Comparison of ENCODE assay signal across 21 cellular contexts in the genomic region with DNA sequence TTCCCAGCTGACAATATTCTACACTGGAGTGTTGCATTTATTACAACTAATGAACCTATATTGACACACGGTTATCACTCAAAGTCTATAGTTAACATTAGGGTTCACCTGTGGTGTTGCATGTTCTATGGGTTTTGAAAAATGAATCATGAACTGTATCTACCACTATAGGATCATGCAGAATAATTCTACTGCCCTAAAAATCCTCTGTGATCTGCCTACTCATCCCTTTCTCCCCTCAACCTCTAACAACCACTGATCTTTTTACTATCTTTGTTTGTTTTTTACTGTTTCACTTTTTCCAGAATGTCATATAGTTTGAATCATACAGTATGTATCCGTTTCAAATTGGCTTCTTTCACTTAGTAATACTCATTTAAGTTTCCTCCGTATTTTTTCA. TPM values are rescaled to one million over a fixed set of nuclear protein-coding genes. Genes with fewer than 3 reads are reported as not detected.
DNase-seq lines count a peak whose midpoint lies in the region; ATAC-seq and TF ChIP-seq lines count a peak whose summit lies in the region.
"Had no signal": no experiment of that assay in that cellular context is flagged by ENCODE, and none has a peak within 500 bp of the region (broad histone marks: within the 10 kb centered on the region; RNA-seq: fewer than 3 reads in every experiment).

No MANE protein-coding gene starts in this region.

- 0 out of 2 replicates have a peak overlapping the region, but pooled peaks have one; percentile 26 for H3K4me2 ChIP-seq in PC-3 (ENCODE audit: low read length)

- peak; percentile 27 for ATAC-seq in activated CD8-positive, alpha-beta T cell treated with anti-CD3 and anti-CD28 coated beads for 36 hours
- ATAC-seq in activated CD8-positive, alpha-beta T cell treated with anti-CD3 and anti-CD28 coated beads, Interleukin-2, amount 10 ng/mL, durations not matched to agents 7 days and 5 days = no peak
- ATAC-seq in activated naive CD8-positive, alpha-beta T cell treated with anti-CD3 and anti-CD28 coated beads, Interleukin-2, amount 50 U/mL, for 24 hours = peak; percentile 86
- ATAC-seq in PC-3 = peak; percentile 33; the same call in 1 of the 2 replicates
- ATAC-seq: GM12878, HepG2 had no signal

- CTCF ChIA-PET in activated CD8-positive, alpha-beta T cell treated with anti-CD3 and anti-CD28 coated beads for 36 hours (lab: Charles Lee) = interaction anchor here (1.1 to 1.4 kb wide), 3 partner anchors 14 to 214 kb away, joined by 3 to 5 read pairs (median 3); no protein-coding TSS in a partner anchor
- CTCF ChIA-PET in activated CD8-positive, alpha-beta T cell treated with anti-CD3 and anti-CD28 coated beads, Interleukin-2, amount 10 ng/mL, durations not matched to agents 7 days and 5 days (lab: Charles Lee) = interaction anchor here (0.9 to 1.5 kb wide), 2 partner anchors 20 to 160 kb away, joined by 3 read pairs; no protein-coding TSS in a partner anchor
- CTCF ChIA-PET in PC-3 (lab: Charles Lee) = no interaction called here

- no peak overlapping the region for H3K4me3 ChIP-seq in PC-3 (ENCODE audit: low read length)
- H3K4me3 ChIP-seq: GM12878, GM23248, HAP-1 had no signal

- TF ChIP-seq CTCF in activated CD8-positive, alpha-beta T cell treated with anti-CD3 and anti-CD28 coated beads for 36 hours (IDR thresholded peaks at IDR 0.05) = no peak
- no peak for TF ChIP-seq CTCF in PC-3 (conservative IDR thresholded peaks at IDR 0.05; ENCODE audit: low read depth, low read length)

- BruUV-seq in PC-3 (replicated peaks; lab: Mats Ljungman, UMichigan) = no TSS peak

- no peak overlapping the region for H3K27ac Mint-ChIP-seq in activated CD8-positive, alpha-beta T cell treated with anti-CD3 and anti-CD28 coated beads for 36 hours
- H3K27ac Mint-ChIP-seq in activated CD8-positive, alpha-beta T cell treated with anti-CD3 and anti-CD28 coated beads, Interleukin-2, amount 10 ng/mL, durations not matched to agents 7 days and 5 days = no peak overlapping the region
- no peak overlapping the region for H3K27ac Mint-ChIP-seq in activated naive CD8-positive, alpha-beta T cell treated with anti-CD3 and anti-CD28 coated beads, Interleukin-2, amount 50 U/mL, for 24 hours
- no peak overlapping the region for H3K27ac Mint-ChIP-seq in activated naive CD8-positive, alpha-beta T cell treated with anti-CD3 and anti-CD28 coated beads for 36 hours
- H3K27ac Mint-ChIP-seq: CD4-positive, CD25-positive, alpha-beta regulatory T cell; CD8-positive, alpha-beta memory T cell had no signal

- no peak for DNase-seq in activated CD8-positive, alpha-beta T cell treated with anti-CD3 and anti-CD28 coated beads for 36 hours
- no peak for DNase-seq in activated CD8-positive, alpha-beta T cell treated with anti-CD3 and anti-CD28 coated beads, Interleukin-2, amount 10 ng/mL, durations not matched to agents 7 days and 5 days
- DNase-seq in activated naive CD8-positive, alpha-beta T cell treated with anti-CD3 and anti-CD28 coated beads, Interleukin-2, amount 50 U/mL, for 24 hours = no peak
- DNase-seq in activated naive CD8-positive, alpha-beta T cell treated with anti-CD3 and anti-CD28 coated beads for 36 hours = no peak
- no peak for DNase-seq in PC-3
- DNase-seq in activated CD8-positive, alpha-beta memory T cell treated with anti-CD3 and anti-CD28 coated beads, Interleukin-2, amount 50 U/mL, for 48 hours = no peak
- DNase-seq: ACHN; BE2C; C1 segment of cervical spinal cord; CD4-positive, CD25-positive, alpha-beta regulatory T cell; CD8-positive, alpha-beta memory T cell; COR-L47; DMS 273 treated with DMSO at 0.1 percent for 48 hours; DMS53; DND-41; EL; GM23248 had no signal

- no peaks in the 10 kb centered on the region for H3K36me3 ChIP-seq in PC-3 (ENCODE audit: low read depth, low read length)
- H3K36me3 ChIP-seq: BE2C, HAP-1 had no signal

- no peaks in the 10 kb centered on the region for H3K9me2 ChIP-seq in PC-3 (replicated peaks; ENCODE audit: low read length)

- H3K9ac ChIP-seq in PC-3 (ENCODE audit: low read length) = no peak overlapping the region
- H3K9ac ChIP-seq: GM23248 had no signal

- no peak overlapping the region for H3K27ac ChIP-seq in PC-3 (ENCODE audit: low read length)
- H3K27ac ChIP-seq: GM23248 had no signal

- POLR2A ChIA-PET in activated CD8-positive, alpha-beta T cell treated with anti-CD3 and anti-CD28 coated beads for 36 hours (lab: Charles Lee) = interaction anchor here (0.8 kb wide), 1 partner anchor 170 kb away, joined by 3 read pairs; no protein-coding TSS in a partner anchor
- POLR2A ChIA-PET in activated CD8-positive, alpha-beta T cell treated with anti-CD3 and anti-CD28 coated beads, Interleukin-2, amount 10 ng/mL, durations not matched to agents 7 days and 5 days (lab: Charles Lee) = interaction anchor here (0.7 kb wide), 1 partner anchor 387 kb away, joined by 3 read pairs; no protein-coding TSS in a partner anchor
- POLR2A ChIA-PET in PC-3 (lab: Charles Lee; ENCODE audit: unreplicated experiment) = no interaction called here

- intact Hi-C loops in activated CD8-positive, alpha-beta T cell treated with anti-CD3 and anti-CD28 coated beads for 36 hours (cut with micrococcal nuclease) = no loop called here
- intact Hi-C loops in PC-3 (cut with micrococcal nuclease) = no loop called here

- 0 out of 2 replicates have a peak, but pooled peaks cover 3% of the 10 kb centered on the region for H3K9me3 ChIP-seq in PC-3 (ENCODE audit: low read length)
- H3K9me3 ChIP-seq: BE2C had no signal

- peaks cover 7% of the 10 kb centered on the region for H3K27me3 Mint-ChIP-seq in activated CD8-positive, alpha-beta T cell treated with anti-CD3 and anti-CD28 coated beads for 36 hours
- peaks cover 18% of the 10 kb centered on the region for H3K27me3 Mint-ChIP-seq in activated CD8-positive, alpha-beta T cell treated with anti-CD3 and anti-CD28 coated beads, Interleukin-2, amount 10 ng/mL, durations not matched to agents 7 days and 5 days (ENCODE audit: low read depth)
- H3K27me3 Mint-ChIP-seq in activated naive CD8-positive, alpha-beta T cell treated with anti-CD3 and anti-CD28 coated beads, Interleukin-2, amount 50 U/mL, for 24 hours = peaks cover 20% of the 10 kb centered on the region
- H3K27me3 Mint-ChIP-seq in activated naive CD8-positive, alpha-beta T cell treated with anti-CD3 and anti-CD28 coated beads for 36 hours = peaks cover 24% of the 10 kb centered on the region

- no peaks in the 10 kb centered on the region for H3K36me3 Mint-ChIP-seq in activated CD8-positive, alpha-beta T cell treated with anti-CD3 and anti-CD28 coated beads for 36 hours (ENCODE audit: low read depth)
- no peaks in the 10 kb centered on the region for H3K36me3 Mint-ChIP-seq in activated CD8-positive, alpha-beta T cell treated with anti-CD3 and anti-CD28 coated beads, Interleukin-2, amount 10 ng/mL, durations not matched to agents 7 days and 5 days (ENCODE audit: low read depth)
- H3K36me3 Mint-ChIP-seq in activated naive CD8-positive, alpha-beta T cell treated with anti-CD3 and anti-CD28 coated beads, Interleukin-2, amount 50 U/mL, for 24 hours (ENCODE audit: low read depth) = peaks cover 2% of the 10 kb centered on the region
- no peaks in the 10 kb centered on the region for H3K36me3 Mint-ChIP-seq in activated naive CD8-positive, alpha-beta T cell treated with anti-CD3 and anti-CD28 coated beads for 36 hours
- H3K36me3 Mint-ChIP-seq: CD4-positive, CD25-positive, alpha-beta regulatory T cell had no signal

- H3K9me3 Mint-ChIP-seq in activated CD8-positive, alpha-beta T cell treated with anti-CD3 and anti-CD28 coated beads for 36 hours = peaks cover 5% of the 10 kb centered on the region
- no peaks in the 10 kb centered on the region for H3K9me3 Mint-ChIP-seq in activated CD8-positive, alpha-beta T cell treated with anti-CD3 and anti-CD28 coated beads, Interleukin-2, amount 10 ng/mL, durations not matched to agents 7 days and 5 days (ENCODE audit: insufficient read depth)
- H3K9me3 Mint-ChIP-seq in activated naive CD8-positive, alpha-beta T cell treated with anti-CD3 and anti-CD28 coated beads, Interleukin-2, amount 50 U/mL, for 24 hours = peaks cover 7% of the 10 kb centered on the region
- H3K9me3 Mint-ChIP-seq in activated naive CD8-positive, alpha-beta T cell treated with anti-CD3 and anti-CD28 coated beads for 36 hours = peaks cover 6% of the 10 kb centered on the region

- H3K79me2 ChIP-seq in PC-3 (ENCODE audit: low read length) = no peaks in the 10 kb centered on the region

- H4K20me1 ChIP-seq in PC-3 (ENCODE audit: low read length) = no peaks in the 10 kb centered on the region

- no peaks in the 10 kb centered on the region for H3K4me1 Mint-ChIP-seq in activated CD8-positive, alpha-beta T cell treated with anti-CD3 and anti-CD28 coated beads for 36 hours (ENCODE audit: low read depth)
- H3K4me1 Mint-ChIP-seq in activated CD8-positive, alpha-beta T cell treated with anti-CD3 and anti-CD28 coated beads, Interleukin-2, amount 10 ng/mL, durations not matched to agents 7 days and 5 days (ENCODE audit: low read depth) = no peaks in the 10 kb centered on the region
- peaks cover 3% of the 10 kb centered on the region for H3K4me1 Mint-ChIP-seq in activated naive CD8-positive, alpha-beta T cell treated with anti-CD3 and anti-CD28 coated beads, Interleukin-2, amount 50 U/mL, for 24 hours
- no peaks in the 10 kb centered on the region for H3K4me1 Mint-ChIP-seq in activated naive CD8-positive, alpha-beta T cell treated with anti-CD3 and anti-CD28 coated beads for 36 hours
- H3K4me1 Mint-ChIP-seq: CD4-positive, CD25-positive, alpha-beta regulatory T cell; CD8-positive, alpha-beta memory T cell had no signal

- H3K4me1 ChIP-seq in PC-3 (ENCODE audit: insufficient read depth, low read length) = no peaks in the 10 kb centered on the region
- H3K4me1 ChIP-seq: BE2C, HAP-1 had no signal

- H3F3A ChIP-seq in PC-3 (ENCODE audit: low read length, unreplicated experiment) = no peaks in the 10 kb centered on the region

- H3K27me3 ChIP-seq in PC-3 (ENCODE audit: low read length) = no peaks in the 10 kb centered on the region

- no peak overlapping the region for H3K4me3 Mint-ChIP-seq in activated CD8-positive, alpha-beta T cell treated with anti-CD3 and anti-CD28 coated beads for 36 hours
- no peak overlapping the region for H3K4me3 Mint-ChIP-seq in activated CD8-positive, alpha-beta T cell treated with anti-CD3 and anti-CD28 coated beads, Interleukin-2, amount 10 ng/mL, durations not matched to agents 7 days and 5 days
- no peak overlapping the region for H3K4me3 Mint-ChIP-seq in activated naive CD8-positive, alpha-beta T cell treated with anti-CD3 and anti-CD28 coated beads, Interleukin-2, amount 50 U/mL, for 24 hours
- no peak overlapping the region for H3K4me3 Mint-ChIP-seq in activated naive CD8-positive, alpha-beta T cell treated with anti-CD3 and anti-CD28 coated beads for 36 hours
- H3K4me3 Mint-ChIP-seq: CD4-positive, CD25-positive, alpha-beta regulatory T cell; CD8-positive, alpha-beta memory T cell had no signal

- H2AFZ ChIP-seq in PC-3 (ENCODE audit: low read length) = no peak overlapping the region
- H2AFZ ChIP-seq: GM23248 had no signal

RNA-seq across cellular contexts. Expression of gene TCF7L1, which starts 47.6 kb away (rescaled TPM):
- not detected for total RNA-seq in activated CD8-positive, alpha-beta T cell treated with anti-CD3 and anti-CD28 coated beads for 36 hours
- not detected for total RNA-seq in activated CD8-positive, alpha-beta T cell treated with anti-CD3 and anti-CD28 coated beads, Interleukin-2, amount 10 ng/mL, durations not matched to agents 7 days and 5 days
- total RNA-seq in activated naive CD8-positive, alpha-beta T cell treated with anti-CD3 and anti-CD28 coated beads for 36 hours = under 1 TPM in 1 of 2 experiments, not detected in 1; 0.06 TPM
- total RNA-seq in PC-3 (2014; rRNA removed) = 1.8 and 2.8 TPM in 2 replicates
- total RNA-seq: A172; CD4-positive, CD25-positive, alpha-beta regulatory T cell; CD8-positive, alpha-beta memory T cell had no signal
